Comparison of ENCODE assay signal across 21 cellular contexts in genomic region chr12:93059288-93059687, GRCh38.
DNase-seq lines count a peak whose midpoint lies in the region; ATAC-seq, FAIRE-seq and TF ChIP-seq lines count a peak whose summit lies in the region.
"Had no signal": no experiment of that assay in that cellular context is flagged by ENCODE, and none has a peak within 500 bp of the region (broad histone marks: within the 10 kb centered on the region; RNA-seq: fewer than 3 reads in every experiment).

No MANE protein-coding gene starts in this region.

- H2AFZ ChIP-seq in HepG2 (ENCODE audit: low read length) = no peak overlapping the region
- no peak overlapping the region for H2AFZ ChIP-seq in IMR-90 (replicated peaks; ENCODE audit: low read length, poor library complexity)

- TF ChIP-seq RAD21 in HepG2 (CRISPR knock-in tag; IDR thresholded peaks at IDR 0.05) = no peak
- TF ChIP-seq RAD21 in IMR-90 (IDR thresholded peaks at IDR 0.05; ENCODE audit: low read length) = no peak

- H3K9me1 ChIP-seq in IMR-90 (ENCODE audit: insufficient read depth, low read length) = no peaks in the 10 kb centered on the region

- no peak overlapping the region for H3K4me3 ChIP-seq in HepG2 (replicated peaks in 1 of 3; ENCODE audit: insufficient read depth in 1 of 3, low read depth in 2 of 3, low read length in 3 of 3)
- H3K4me3 ChIP-seq in right lobe of liver = no peak overlapping the region
- no peak overlapping the region for H3K4me3 ChIP-seq in IMR-90 (ENCODE audit: insufficient read depth, low read depth, low read length)
- H3K4me3 ChIP-seq in esophagus muscularis mucosa = no peak overlapping the region
- H3K4me3 ChIP-seq in thyroid gland (replicated peaks in 1 of 3) = no peak overlapping the region
- H3K4me3 ChIP-seq: BLaER1 had no signal

- no peaks in the 10 kb centered on the region for H3K79me2 ChIP-seq in HepG2 (ENCODE audit: insufficient read depth, low read length)

- BruUV-seq in HepG2 (replicated peaks; lab: Mats Ljungman, UMichigan) (no TSS peak), IMR-90 (replicated peaks; lab: Mats Ljungman, UMichigan) (no TSS peak)

- no peak overlapping the region for H3K4ac ChIP-seq in IMR-90 (ENCODE audit: low read depth, low read length)

- no peak overlapping the region for H3K27ac ChIP-seq in HepG2 (ENCODE audit: extremely low read length, insufficient read depth, low read length)
- no peak overlapping the region for H3K27ac ChIP-seq in right lobe of liver
- no peak overlapping the region for H3K27ac ChIP-seq in IMR-90 (ENCODE audit: insufficient read depth, low read length)
- H3K27ac ChIP-seq in esophagus muscularis mucosa (replicated peaks in 1 of 4) = peak overlapping the region in 2 of 4 donors; percentile 8 to 82
- no peak overlapping the region for H3K27ac ChIP-seq in thyroid gland
- H3K27ac ChIP-seq: BLaER1, HL-60 had no signal

- TF ChIP-seq CTCF in HepG2 (CRISPR knock-in tag; IDR thresholded peaks at IDR 0.05) (no peak), right lobe of liver (IDR thresholded peaks at IDR 0.05) (no peak), IMR-90 (conservative IDR thresholded peaks at IDR 0.05; ENCODE audit: low read depth, low read length) (no peak), esophagus muscularis mucosa (IDR thresholded peaks at IDR 0.05) (no peak), thyroid gland (IDR thresholded peaks at IDR 0.05) (no peak)

- H3K27me3 ChIP-seq in HepG2 (ENCODE audit: control insufficient read depth in 1 of 2, insufficient read depth in 2 of 2, low read length in 2 of 2) (no peaks in the 10 kb centered on the region; a peak in 1 of 5 replicates), right lobe of liver (no peaks in the 10 kb centered on the region), IMR-90 (ENCODE audit: control insufficient read depth, insufficient read depth, low read length) (peaks cover 9% of the 10 kb centered on the region), esophagus muscularis mucosa (no peaks in the 10 kb centered on the region), thyroid gland (no peaks in the 10 kb centered on the region)
- H3K27me3 ChIP-seq: BLaER1 had no signal

- CTCF ChIA-PET in HepG2 (lab: Yijun Ruan, JAX; ENCODE audit: low intra/inter-chr PET ratio, low total read pairs) = no interaction called here
- CTCF ChIA-PET in IMR-90 (lab: Yijun Ruan, JAX) = no interaction called here

- no peak overlapping the region for H3K4me2 ChIP-seq in HepG2 (ENCODE audit: low read depth, low read length)
- H3K4me2 ChIP-seq in IMR-90 (ENCODE audit: low read depth, low read length) = no peak overlapping the region
- H3K4me2 ChIP-seq: BLaER1, SK-N-SH had no signal

- H3K14ac ChIP-seq in IMR-90 (replicated peaks; ENCODE audit: low read depth, low read length) = no peak overlapping the region

- H3K9ac ChIP-seq in HepG2 (ENCODE audit: insufficient read depth, low read depth, low read length) (no peak overlapping the region), IMR-90 (ENCODE audit: low read depth, low read length) (no peak overlapping the region)
- H3K9ac ChIP-seq: BLaER1, SK-N-SH had no signal

- H3K18ac ChIP-seq in IMR-90 (ENCODE audit: low read depth, low read length) = no peak overlapping the region

- H3K56ac ChIP-seq in IMR-90 (ENCODE audit: extremely low read depth, insufficient read depth, low read length) = no peak overlapping the region

- H4K20me1 ChIP-seq in HepG2 (ENCODE audit: insufficient read depth, low read length) = no peaks in the 10 kb centered on the region
- no peaks in the 10 kb centered on the region for H4K20me1 ChIP-seq in IMR-90 (ENCODE audit: insufficient read depth, low read length)
- H4K20me1 ChIP-seq: BLaER1 had no signal

- TF ChIP-seq EP300 in HepG2 (IDR thresholded peaks at IDR 0.05; ENCODE audit: low read depth in 2 of 2, low read length in 2 of 2) (no peak), HepG2 (CRISPR knock-in tag; IDR thresholded peaks at IDR 0.05; ENCODE audit: borderline replicate concordance) (no peak), esophagus muscularis mucosa (IDR thresholded peaks at IDR 0.05) (no peak)

- H3K9me3 ChIP-seq in HepG2 (ENCODE audit: low read length) (no peaks in the 10 kb centered on the region), right lobe of liver (no peaks in the 10 kb centered on the region), IMR-90 (ENCODE audit: control insufficient read depth, insufficient read depth, low read length) (no peaks in the 10 kb centered on the region), esophagus muscularis mucosa (no peaks in the 10 kb centered on the region), thyroid gland (no peaks in the 10 kb centered on the region)
- H3K9me3 ChIP-seq: BLaER1, SK-N-SH had no signal

- no peak overlapping the region for H2BK5ac ChIP-seq in IMR-90 (ENCODE audit: low read depth, low read length, poor library complexity, severe bottlenecking)

- H2BK15ac ChIP-seq in IMR-90 (ENCODE audit: low read depth, low read length) = no peak overlapping the region

- H3K36me3 ChIP-seq in HepG2 (replicated peaks in 1 of 2; ENCODE audit: control insufficient read depth in 1 of 2, insufficient read depth in 2 of 2, low read length in 2 of 2) (no peaks in the 10 kb centered on the region), right lobe of liver (no peaks in the 10 kb centered on the region), IMR-90 (ENCODE audit: control insufficient read depth, insufficient read depth, low read length) (no peaks in the 10 kb centered on the region), esophagus muscularis mucosa (no peaks in the 10 kb centered on the region), thyroid gland (no peaks in the 10 kb centered on the region)
- H3K36me3 ChIP-seq: BLaER1 had no signal

- H2AK9ac ChIP-seq in IMR-90 (replicated peaks; ENCODE audit: low read depth, low read length, poor library complexity) = no peak overlapping the region

- H4K5ac ChIP-seq in IMR-90 (ENCODE audit: low read depth, low read length) = no peak overlapping the region

- no peak overlapping the region for H2BK20ac ChIP-seq in IMR-90 (ENCODE audit: low read depth, low read length)

- 94% methylated on average over 2 of the region's 2 CpGs for WGBS in HepG2 (ENCODE audit: low lambda C conversion rate)
- WGBS in right lobe of liver (ENCODE audit: insufficient coverage, low coverage, low lambda C conversion rate, missing lambda C conversion rate) = 78% methylated on average over 2 of the region's 2 CpGs
- WGBS in IMR-90 (ENCODE audit: extremely low coverage in 2 of 2, insufficient read length in 1 of 2), 2 experiments = no CpG with 5 or more reads among the region's 2 CpGs
- 96% methylated on average over 2 of the region's 2 CpGs for WGBS in esophagus muscularis mucosa
- 96 to 97% methylated on average over 2 of the region's 2 CpGs for WGBS in thyroid gland, 2 donors

- FAIRE-seq in HepG2 (lab: Jason Lieb, UNC) = no peak

- no peak overlapping the region for H2BK120ac ChIP-seq in IMR-90 (ENCODE audit: low read depth, low read length)

- DNase-seq in HepG2 (ENCODE audit: low spot score) (no peak), right lobe of liver (no peak), IMR-90 (no peak), esophagus muscularis mucosa (ENCODE audit: extremely low spot score) (peak; percentile 12), thyroid gland (no peak), NCI-H1417 treated with DMSO at 0.1 percent for 48 hours (lab: John Stamatoyannopoulos, UW) (no peak)
- DNase-seq: CD4-positive, alpha-beta T cell; DMS53; Kasumi-1; NCI-H1092 treated with DMSO at 0.1 percent for 48 hours; NCI-H1436 treated with DMSO at 0.1 percent for 48 hours; NCI-H187 treated with DMSO at 0.1 percent for 48 hours; NCI-H2171 treated with DMSO at 0.1 percent for 48 hours; NCI-H345; NCI-H510A treated with DMSO at 0.1 percent for 48 hours; PC-3; SK-N-SH had no signal

- POLR2A ChIA-PET in HepG2 (lab: Yijun Ruan, JAX) = no interaction called here
- POLR2A ChIA-PET in IMR-90 (lab: Charles Lee; ENCODE audit: unreplicated experiment) = no interaction called here

- intact Hi-C loops in HepG2 (cut with micrococcal nuclease; ENCODE audit: unreplicated experiment) = loop anchor here (10.0 kb wide), 1 partner anchor 424 kb away; no protein-coding TSS in a partner anchor
- intact Hi-C loops in right lobe of liver (cut with DNase I) = no loop called here
- intact Hi-C loops in IMR-90 (cut with micrococcal nuclease) = no loop called here
- intact Hi-C loops in esophagus muscularis mucosa (cut with DNase I) = no loop called here
- intact Hi-C loops in thyroid gland (cut with DNase I) = no loop called here

- dilution Hi-C loops in IMR-90 (cut with HindIII; ENCODE audit: low sequenced_read_pairs, unreplicated experiment) = no loop called here

- H3K4me1 ChIP-seq in HepG2 (ENCODE audit: insufficient read depth, low read length) = peaks cover 17% of the 10 kb centered on the region
- no peaks in the 10 kb centered on the region for H3K4me1 ChIP-seq in right lobe of liver
- H3K4me1 ChIP-seq in IMR-90 (ENCODE audit: control insufficient read depth, insufficient read depth, low read length) = no peaks in the 10 kb centered on the region
- peaks cover 14 to 36% (median 33%) of the 10 kb centered on the region in 4 donors for H3K4me1 ChIP-seq in esophagus muscularis mucosa
- peaks cover 0 to 18% of the 10 kb centered on the region in 2 donors for H3K4me1 ChIP-seq in thyroid gland
- H3K4me1 ChIP-seq: BLaER1 had no signal

- H2AK5ac ChIP-seq in IMR-90 (ENCODE audit: low read depth, low read length) = no peak overlapping the region

- in situ Hi-C loops in HepG2 (cut with HindIII; ENCODE audit: extremely low pct_ligation_motif_present, low pct_unique_long_range_greater_than_20kb) (no loop called here), IMR-90 (cut with MboI; ENCODE audit: low sequenced_read_pairs) (no loop called here)

- TF ChIP-seq POLR2A in HepG2 (IDR thresholded peaks at IDR 0.05; ENCODE audit: insufficient read depth in 1 of 2, low read depth in 2 of 2, low read length in 2 of 2) (no peak), right lobe of liver (IDR thresholded peaks at IDR 0.05) (no peak), IMR-90 (IDR thresholded peaks at IDR 0.05; ENCODE audit: low read depth, low read length) (no peak), esophagus muscularis mucosa (IDR thresholded peaks at IDR 0.05; ENCODE audit: low read depth) (no peak), thyroid gland (IDR thresholded peaks at IDR 0.05) (no peak)

- ATAC-seq in HepG2 (no peak), right lobe of liver (no peak), IMR-90 (ENCODE audit: low read depth) (no peak), GM19035 (IDR thresholded peaks at IDR 0.05; ENCODE audit: unreplicated experiment) (no peak)
- ATAC-seq: HCT116, PC-3 had no signal

- no peak overlapping the region for H4K91ac ChIP-seq in IMR-90 (ENCODE audit: insufficient read depth, low read depth, low read length)

- no peak overlapping the region for H4K8ac ChIP-seq in IMR-90 (ENCODE audit: low read depth in 2 of 2, low read length in 2 of 2)

- no peaks in the 10 kb centered on the region for H3K79me1 ChIP-seq in IMR-90 (ENCODE audit: low read depth in 1 of 2, low read length in 2 of 2)

- no peak overlapping the region for H3K23ac ChIP-seq in IMR-90 (ENCODE audit: low read depth, low read length)

TF ChIP-seq in HepG2, 621 proteins besides CTCF, POLR2A, EP300 and RAD21 (continues in another document):
- no peak for TF ChIP-seq ZFP36L2 (CRISPR knock-in tag; IDR thresholded peaks at IDR 0.05)

TF ChIP-seq in IMR-90, 13 proteins besides CTCF, POLR2A, EP300 and RAD21:
- peak; percentile 40; the same call in 1 of the 2 replicates for TF ChIP-seq CEBPB (IDR thresholded peaks at IDR 0.05; ENCODE audit: low read depth, low read length)
- no peak for TF ChIP-seq MAZ (IDR thresholded peaks at IDR 0.05; ENCODE audit: borderline replicate concordance, low read depth, low read length)
